In the genomic region with DNA sequence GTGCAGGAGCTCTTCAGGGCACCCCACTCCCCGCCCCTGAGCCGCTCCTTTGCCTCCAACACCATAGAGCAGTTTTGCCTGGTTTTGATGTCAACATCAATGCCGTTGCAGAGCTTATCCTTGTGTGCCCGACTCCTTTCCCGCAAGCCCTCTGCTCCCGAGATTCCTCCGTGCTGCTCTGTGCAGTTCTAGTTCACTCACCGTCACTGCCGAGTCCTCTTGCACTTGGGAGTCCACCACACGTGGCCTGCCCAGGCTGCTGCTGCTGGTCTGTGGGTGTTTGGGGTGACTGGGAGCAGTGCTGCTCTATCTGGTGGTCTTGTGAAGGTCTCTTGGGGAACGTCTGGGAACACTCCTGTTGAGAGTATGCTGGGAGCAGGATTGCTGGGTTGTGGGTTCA, we compare ENCODE assay signal across 32 cellular contexts.
"Had no signal": no experiment of that assay in that cellular context is flagged by ENCODE, and none has a peak within 500 bp of the region (broad histone marks: within the 10 kb centered on the region; RNA-seq: fewer than 3 reads in every experiment).

No MANE protein-coding gene starts in this region.

- H3K36me3 ChIP-seq: adrenal gland, brain microvascular endothelial cell, breast epithelium had no signal

- H3K9me3 ChIP-seq: adrenal gland, body of pancreas, breast epithelium had no signal

- H3K4me3 ChIP-seq: adrenal gland, body of pancreas, breast epithelium had no signal

- H3K27me3 ChIP-seq: adrenal gland, body of pancreas, brain microvascular endothelial cell, breast epithelium had no signal

- H3K4me1 ChIP-seq: adrenal gland, body of pancreas, breast epithelium had no signal

- ATAC-seq: activated CD8-positive, alpha-beta T cell treated with anti-CD3 and anti-CD28 coated beads for 36 hours; activated naive CD4-positive, alpha-beta T cell treated with anti-CD3 and anti-CD28 coated beads, Interleukin-2, amount 50 U/mL, for 72 hours; activated T-cell treated with anti-CD3 and anti-CD28 coated beads, Interleukin-2, amount 50 U/mL, for 4 hours; activated T-cell treated with anti-CD3 and anti-CD28 coated beads, Interleukin-2, amount 50 U/mL, for 72 hours; activated T-helper 17 cell treated with anti-CD3 and anti-CD28 coated beads, Interleukin-2, amount 50 U/mL, for 72 hours; body of pancreas had no signal

- H3K27ac ChIP-seq: adrenal gland, body of pancreas, brain microvascular endothelial cell, breast epithelium, VCaP had no signal

- DNase-seq: activated B cell treated with CpG ODN at 0.5 μM for 24 hours; activated CD4-positive, alpha-beta memory T cell treated with anti-CD3 and anti-CD28 coated beads for 36 hours; activated CD4-positive, alpha-beta T cell treated with anti-CD3 and anti-CD28 coated beads for 4 hours; activated CD4-positive, alpha-beta T cell treated with anti-CD3 and anti-CD28 coated beads, Interleukin-2, amount 10 ng/mL, durations not matched to agents 24 days and 14 days; activated CD4-positive, alpha-beta T cell treated with anti-CD3 and anti-CD28 coated beads, Interleukin-2, amount 50 U/mL, for 1 hour; activated CD4-positive, alpha-beta T cell treated with anti-CD3 and anti-CD28 coated beads, Interleukin-2, amount 50 U/mL, for 4 hours; activated CD4-positive, CD25-positive, alpha-beta regulatory T cell treated with anti-CD3 and anti-CD28 coated beads, Interleukin-2, amount 50 U/mL, for 72 hours; activated CD8-positive, alpha-beta memory T cell treated with anti-CD3 and anti-CD28 coated beads, Interleukin-2, amount 50 U/mL, for 4 hours; activated CD8-positive, alpha-beta T cell treated with anti-CD3 and anti-CD28 coated beads for 36 hours; activated effector memory CD4-positive, alpha-beta T cell treated with anti-CD3 and anti-CD28 coated beads, Interleukin-2, amount 50 U/mL, for 16 hours; activated gamma-delta T cell treated with Interleukin-2 at 50 U/mL for 16 hours; activated naive CD4-positive, alpha-beta T cell; activated naive CD4-positive, alpha-beta T cell treated with anti-CD3 and anti-CD28 coated beads for 36 hours; activated naive CD4-positive, alpha-beta T cell treated with anti-CD3 and anti-CD28 coated beads, Interleukin-2, amount 50 U/mL, for 16 hours; activated naive CD8-positive, alpha-beta T cell treated with anti-CD3 and anti-CD28 coated beads for 36 hours; activated T-cell treated with anti-CD3 and anti-CD28 coated beads for 4 hours; activated T-cell treated with anti-CD3 and anti-CD28 coated beads, Interleukin-2, amount 50 U/mL, for 1 hour; activated T-cell treated with anti-CD3 and anti-CD28 coated beads, Interleukin-2, amount 50 U/mL, for 4 hours; activated T-cell treated with anti-CD3 and anti-CD28 coated beads, Interleukin-2, amount 50 U/mL, for 72 hours; adrenal gland; amniotic stem cell; aorta; body of pancreas; brain microvascular endothelial cell; central memory CD4-positive, alpha-beta T cell; T-helper 1 cell; T-helper 2 cell; T-helper 9 cell had no signal
